ENCODE assay signal across 6 cellular contexts in genomic region chr14:94079891-94080605, GRCh38.
DNase-seq lines count a peak whose midpoint lies in the region; ATAC-seq lines count a peak whose summit lies in the region.

No MANE protein-coding gene starts in this region.

- H3K27me3 Mint-ChIP-seq in activated naive CD4-positive, alpha-beta T cell treated with anti-CD3 and anti-CD28 coated beads, Interleukin-2, amount 10 ng/mL, durations not matched to agents 7 days and 5 days, result no peaks in the 10 kb centered on the region

- peak overlapping the region; percentile 97 for H3K4me3 Mint-ChIP-seq in activated naive CD4-positive, alpha-beta T cell treated with anti-CD3 and anti-CD28 coated beads, Interleukin-2, amount 10 ng/mL, durations not matched to agents 7 days and 5 days

- CTCF ChIA-PET in activated naive CD4-positive, alpha-beta T cell treated with anti-CD3 and anti-CD28 coated beads, Interleukin-2, amount 10 ng/mL, durations not matched to agents 7 days and 5 days (lab: Charles Lee), result interaction anchor here (0.8 to 2.2 kb wide), 5 partner anchors 14 to 140 kb away, joined by 3 to 10 read pairs (median 8); no protein-coding TSS in a partner anchor

- peaks cover 10 to 12% of the 10 kb centered on the region in 2 donors for H3K36me3 ChIP-seq in stomach smooth muscle (ENCODE audit: control insufficient read depth in 2 of 2, insufficient read depth in 2 of 2, low read length in 2 of 2)

- H3K4me1 Mint-ChIP-seq in activated naive CD4-positive, alpha-beta T cell treated with anti-CD3 and anti-CD28 coated beads, Interleukin-2, amount 10 ng/mL, durations not matched to agents 7 days and 5 days, result peaks cover 70% of the 10 kb centered on the region

- no peak for ATAC-seq in GM19023 (IDR thresholded peaks at IDR 0.05; ENCODE audit: unreplicated experiment)
- no peak for ATAC-seq in activated CD4-positive, CD25-positive, alpha-beta regulatory T cell treated with anti-CD3 and anti-CD28 coated beads, Interleukin-2, amount 50 U/mL, for 24 hours

- H3K4me1 ChIP-seq in stomach smooth muscle (ENCODE audit: control insufficient read depth, insufficient read depth, low read length), result peaks cover 29% of the 10 kb centered on the region

- H3K27ac Mint-ChIP-seq in activated naive CD4-positive, alpha-beta T cell treated with anti-CD3 and anti-CD28 coated beads, Interleukin-2, amount 10 ng/mL, durations not matched to agents 7 days and 5 days, result peak overlapping the region; percentile 100

- H3K27me3 ChIP-seq in stomach smooth muscle (ENCODE audit: control insufficient read depth in 1 of 2, insufficient read depth in 2 of 2, low read length in 2 of 2), result no peaks in the 10 kb centered on the region

- H3K9me3 Mint-ChIP-seq in activated naive CD4-positive, alpha-beta T cell treated with anti-CD3 and anti-CD28 coated beads, Interleukin-2, amount 10 ng/mL, durations not matched to agents 7 days and 5 days, result peaks cover 7% of the 10 kb centered on the region

- H3K9me3 ChIP-seq in stomach smooth muscle (ENCODE audit: control insufficient read depth in 2 of 2, low read length in 2 of 2), result no peaks in the 10 kb centered on the region

- H3K27ac ChIP-seq in stomach smooth muscle (ENCODE audit: low read length), result peak overlapping the region; percentile 85

- peak overlapping the region; percentile 86 to 98 for H3K4me3 ChIP-seq in stomach smooth muscle (ENCODE audit: low read length in 2 of 2)

- no peak for DNase-seq in activated naive CD4-positive, alpha-beta T cell treated with anti-CD3 and anti-CD28 coated beads, Interleukin-2, amount 10 ng/mL, durations not matched to agents 7 days and 5 days
- DNase-seq in activated naive CD4-positive, alpha-beta T cell (lab: John Stamatoyannopoulos, UW), result no peak
- DNase-seq in fibroblast of peridontal ligament (ENCODE audit: extremely low read depth), result peak; percentile 49

- H3K36me3 Mint-ChIP-seq in activated naive CD4-positive, alpha-beta T cell treated with anti-CD3 and anti-CD28 coated beads, Interleukin-2, amount 10 ng/mL, durations not matched to agents 7 days and 5 days, result peaks cover 60% of the 10 kb centered on the region

- peak overlapping the region; percentile 96 to 97 for H3K9ac ChIP-seq in stomach smooth muscle (ENCODE audit: low read length in 2 of 2)
